Comparison of ENCODE assay signal across 24 cellular contexts in the genomic region with DNA sequence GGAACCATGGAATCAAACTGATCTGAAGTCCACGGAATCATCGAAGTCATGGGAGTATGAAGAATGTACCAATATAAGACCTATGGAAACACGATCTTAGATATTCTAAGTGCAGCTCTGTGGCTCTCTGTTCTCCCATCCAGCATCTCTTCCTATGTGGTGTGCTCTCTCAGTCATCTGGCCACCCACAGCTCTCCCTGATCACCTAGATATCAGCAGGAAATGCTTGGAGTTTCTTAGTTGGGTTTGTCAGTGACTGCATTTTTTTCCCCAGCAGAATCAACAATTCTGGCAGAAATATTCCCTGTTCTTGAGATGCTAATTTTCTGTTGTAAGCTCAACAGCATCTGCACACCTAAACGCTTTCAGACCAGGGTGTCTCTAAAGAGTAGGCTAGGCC.
DNase-seq lines count a peak whose midpoint lies in the region; ATAC-seq and TF ChIP-seq lines count a peak whose summit lies in the region.
"Had no signal": no experiment of that assay in that cellular context is flagged by ENCODE, and none has a peak within 500 bp of the region (broad histone marks: within the 10 kb centered on the region; RNA-seq: fewer than 3 reads in every experiment).

No MANE protein-coding gene starts in this region.

- H3K14ac ChIP-seq in trophoblast cell (ENCODE audit: low read length), result no peak overlapping the region

- H3K27ac Mint-ChIP-seq in GM23338, result no peak overlapping the region; the same call in 1 of the 2 replicates
- H3K27ac Mint-ChIP-seq: CD4-positive, alpha-beta memory T cell; HFFc6 had no signal

- peak overlapping the region; percentile 76; the same call in 1 of the 2 replicates for H2AFZ ChIP-seq in GM23338
- H2AFZ ChIP-seq in trophoblast cell (ENCODE audit: insufficient read depth, low read length, poor library complexity), result no peak overlapping the region

- H3K4me3 Mint-ChIP-seq in GM23338, result no peak overlapping the region
- H3K4me3 Mint-ChIP-seq: CD4-positive, alpha-beta memory T cell; HFFc6 had no signal

- H3K9me2 ChIP-seq in GM23338 (ENCODE audit: insufficient read depth), result peaks cover 6% of the 10 kb centered on the region; the same call in 1 of the 2 replicates

- H3K4me1 ChIP-seq in GM23338 (ENCODE audit: insufficient read depth), result peaks cover 17% of the 10 kb centered on the region
- no peaks in the 10 kb centered on the region for H3K4me1 ChIP-seq in trophoblast cell (ENCODE audit: control insufficient read depth in 1 of 2, insufficient read depth in 2 of 2, low read length in 2 of 2)
- H3K4me1 ChIP-seq: BLaER1 treated with 17β-estradiol and CSF1 and Interleukin-3, amounts not matched to agents 10 nM and 100 nM; HAP-1; Peyer's patch had no signal

- H3K36me3 Mint-ChIP-seq in GM23338 (ENCODE audit: low read depth), result no peaks in the 10 kb centered on the region
- H3K36me3 Mint-ChIP-seq: CD4-positive, alpha-beta memory T cell had no signal

- H3K4me1 Mint-ChIP-seq in GM23338, result peaks cover 25% of the 10 kb centered on the region
- H3K4me1 Mint-ChIP-seq: CD4-positive, alpha-beta memory T cell had no signal

- no peaks in the 10 kb centered on the region for H3K79me1 ChIP-seq in trophoblast cell (ENCODE audit: low read length)

- H3K27me3 ChIP-seq in GM23338 (ENCODE audit: insufficient read depth), result no peaks in the 10 kb centered on the region
- H3K27me3 ChIP-seq in trophoblast cell (ENCODE audit: insufficient read depth, low read length), result no peaks in the 10 kb centered on the region
- H3K27me3 ChIP-seq: BLaER1 treated with 17β-estradiol and CSF1 and Interleukin-3, amounts not matched to agents 10 nM and 100 nM; Peyer's patch had no signal

- no peak overlapping the region for H2BK5ac ChIP-seq in trophoblast cell (ENCODE audit: low read depth, low read length, poor library complexity)

- H3K27ac ChIP-seq in GM23338 (ENCODE audit: low read depth) (no peak overlapping the region), trophoblast cell (ENCODE audit: low read depth, low read length) (no peak overlapping the region)
- H3K27ac ChIP-seq: BLaER1 treated with 17β-estradiol and CSF1 and Interleukin-3, amounts not matched to agents 10 nM and 100 nM; KMS-11; Peyer's patch; SK-N-MC had no signal

- H3K4me3 ChIP-seq in GM23338, result no peak overlapping the region
- H3K4me3 ChIP-seq in fibroblast of pulmonary artery (replicated peaks; ENCODE audit: low read depth, low read length), result no peak overlapping the region
- H3K4me3 ChIP-seq in trophoblast cell (ENCODE audit: low read depth, low read length), result no peak overlapping the region
- H3K4me3 ChIP-seq: BLaER1 treated with 17β-estradiol and CSF1 and Interleukin-3, amounts not matched to agents 10 nM and 100 nM; HAP-1; Peyer's patch; SK-N-MC had no signal

- H2AK5ac ChIP-seq in trophoblast cell (ENCODE audit: low read length), result no peak overlapping the region

- no peak overlapping the region for H4K91ac ChIP-seq in trophoblast cell (ENCODE audit: low read depth, low read length)

- no peaks in the 10 kb centered on the region for H3F3A ChIP-seq in GM23338 (replicated peaks; ENCODE audit: low read depth)

- no peak overlapping the region for H2BK12ac ChIP-seq in trophoblast cell (ENCODE audit: low read length)

- DNase-seq in GM23338 (ENCODE audit: low spot score), result no peak
- peak; percentile 6 for DNase-seq in amniotic epithelial cell (ENCODE audit: low read depth)
- DNase-seq in fibroblast of pulmonary artery (ENCODE audit: low read depth), result peak; percentile 23
- DNase-seq in trophoblast cell, result peak; percentile 25 to 78
- no peak for DNase-seq in NCI-H524 treated with DMSO at 0.1 percent for 48 hours (lab: John Stamatoyannopoulos, UW)
- no peak for DNase-seq in stimulated activated CD4-positive, alpha-beta T cell treated with anti-CD3 and anti-CD28 coated beads, Interleukin-1b, Interleukin-23, amount 100 ng/mL, for 48 hours
- DNase-seq: AML-193; CD4-positive, alpha-beta memory T cell; COR-L47; DMS53; HFFc6; IMR-90; MM.1S; NCI-H1417; NCI-H1694; NCI-H2029 treated with DMSO at 0.1 percent for 48 hours; NCI-H69; Peyer's patch; SIG-M5 had no signal

- H3K27me3 Mint-ChIP-seq in GM23338 (ENCODE audit: insufficient read depth, low read depth, poor library complexity), result peaks cover 1% of the 10 kb centered on the region

- no peak overlapping the region for H3K9ac ChIP-seq in trophoblast cell (ENCODE audit: low read length)
- H3K9ac ChIP-seq: BLaER1 treated with 17β-estradiol and CSF1 and Interleukin-3, amounts not matched to agents 10 nM and 100 nM; KMS-11 had no signal

- H3K4me2 ChIP-seq in GM23338, result no peak overlapping the region
- H3K4me2 ChIP-seq in trophoblast cell (ENCODE audit: low read length), result no peak overlapping the region
- H3K4me2 ChIP-seq: BLaER1 treated with 17β-estradiol and CSF1 and Interleukin-3, amounts not matched to agents 10 nM and 100 nM; KMS-11 had no signal

- WGBS in trophoblast cell (ENCODE audit: extremely low coverage, insufficient coverage, insufficient read length), result no CpG with 5 or more reads among the region's 4 CpGs

- H3K36me3 ChIP-seq in GM23338 (ENCODE audit: insufficient read depth) (no peaks in the 10 kb centered on the region), trophoblast cell (ENCODE audit: control insufficient read depth in 1 of 2, insufficient read depth in 2 of 2, low read length in 2 of 2) (no peaks in the 10 kb centered on the region)
- H3K36me3 ChIP-seq: BLaER1 treated with 17β-estradiol and CSF1 and Interleukin-3, amounts not matched to agents 10 nM and 100 nM; HAP-1; Peyer's patch had no signal

- TF ChIP-seq CTCF in GM23338 (conservative IDR thresholded peaks at IDR 0.05; ENCODE audit: low read depth in 2 of 2) (no peak), fibroblast of pulmonary artery (IDR thresholded peaks at IDR 0.05; ENCODE audit: low read length, missing control alignments) (no peak)

- H3K23ac ChIP-seq in trophoblast cell (ENCODE audit: low read length), result no peak overlapping the region

- H4K8ac ChIP-seq in trophoblast cell (ENCODE audit: low read depth, low read length), result no peak overlapping the region

- H3K9me3 Mint-ChIP-seq in GM23338, result no peaks in the 10 kb centered on the region; the same call in 2 of the 3 replicates
- H3K9me3 Mint-ChIP-seq: HFFc6 had no signal

- H2BK120ac ChIP-seq in trophoblast cell (ENCODE audit: insufficient read depth, low read length, poor library complexity), result no peak overlapping the region

- H3K79me2 ChIP-seq in GM23338 (replicated peaks; ENCODE audit: insufficient read depth), result no peaks in the 10 kb centered on the region
- H3K79me2 ChIP-seq in trophoblast cell (ENCODE audit: control insufficient read depth, insufficient read depth, low read length, poor library complexity), result no peaks in the 10 kb centered on the region

- H3K4ac ChIP-seq in trophoblast cell (ENCODE audit: low read depth, low read length), result no peak overlapping the region

- no peak overlapping the region for H4K12ac ChIP-seq in trophoblast cell (ENCODE audit: low read depth, low read length)

- no peak for ATAC-seq in GM23338
- no peak for ATAC-seq in GM21619 (IDR thresholded peaks at IDR 0.05; ENCODE audit: unreplicated experiment)

- no peaks in the 10 kb centered on the region for H4K20me1 ChIP-seq in GM23338 (replicated peaks; ENCODE audit: insufficient read depth)
- H4K20me1 ChIP-seq: BLaER1 treated with 17β-estradiol and CSF1 and Interleukin-3, amounts not matched to agents 10 nM and 100 nM had no signal

- no peaks in the 10 kb centered on the region for H3K9me3 ChIP-seq in trophoblast cell (ENCODE audit: insufficient read depth, low read depth, low read length)
- H3K9me3 ChIP-seq: BLaER1 treated with 17β-estradiol and CSF1 and Interleukin-3, amounts not matched to agents 10 nM and 100 nM; HAP-1; Peyer's patch had no signal

- no peak overlapping the region for H3K18ac ChIP-seq in trophoblast cell (ENCODE audit: low read length)

TF ChIP-seq in GM23338, 12 proteins besides CTCF, POLR2A, EP300 and RAD21:
- TF ChIP-seq ZNF331 (CRISPR knock-in tag; IDR thresholded peaks at IDR 0.05; ENCODE audit: low read depth) (no peak), JUNB (IDR thresholded peaks at IDR 0.05; ENCODE audit: unreplicated experiment) (no peak)
- TF ChIP-seq, protein P1, sequence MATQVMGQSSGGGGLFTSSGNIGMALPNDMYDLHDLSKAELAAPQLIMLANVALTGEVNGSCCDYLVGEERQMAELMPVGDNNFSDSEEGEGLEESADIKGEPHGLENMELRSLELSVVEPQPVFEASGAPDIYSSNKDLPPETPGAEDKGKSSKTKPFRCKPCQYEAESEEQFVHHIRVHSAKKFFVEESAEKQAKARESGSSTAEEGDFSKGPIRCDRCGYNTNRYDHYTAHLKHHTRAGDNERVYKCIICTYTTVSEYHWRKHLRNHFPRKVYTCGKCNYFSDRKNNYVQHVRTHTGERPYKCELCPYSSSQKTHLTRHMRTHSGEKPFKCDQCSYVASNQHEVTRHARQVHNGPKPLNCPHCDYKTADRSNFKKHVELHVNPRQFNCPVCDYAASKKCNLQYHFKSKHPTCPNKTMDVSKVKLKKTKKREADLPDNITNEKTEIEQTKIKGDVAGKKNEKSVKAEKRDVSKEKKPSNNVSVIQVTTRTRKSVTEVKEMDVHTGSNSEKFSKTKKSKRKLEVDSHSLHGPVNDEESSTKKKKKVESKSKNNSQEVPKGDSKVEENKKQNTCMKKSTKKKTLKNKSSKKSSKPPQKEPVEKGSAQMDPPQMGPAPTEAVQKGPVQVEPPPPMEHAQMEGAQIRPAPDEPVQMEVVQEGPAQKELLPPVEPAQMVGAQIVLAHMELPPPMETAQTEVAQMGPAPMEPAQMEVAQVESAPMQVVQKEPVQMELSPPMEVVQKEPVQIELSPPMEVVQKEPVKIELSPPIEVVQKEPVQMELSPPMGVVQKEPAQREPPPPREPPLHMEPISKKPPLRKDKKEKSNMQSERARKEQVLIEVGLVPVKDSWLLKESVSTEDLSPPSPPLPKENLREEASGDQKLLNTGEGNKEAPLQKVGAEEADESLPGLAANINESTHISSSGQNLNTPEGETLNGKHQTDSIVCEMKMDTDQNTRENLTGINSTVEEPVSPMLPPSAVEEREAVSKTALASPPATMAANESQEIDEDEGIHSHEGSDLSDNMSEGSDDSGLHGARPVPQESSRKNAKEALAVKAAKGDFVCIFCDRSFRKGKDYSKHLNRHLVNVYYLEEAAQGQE (IDR thresholded peaks at IDR 0.05; ENCODE audit: unreplicated experiment), result no peak

Comparison
In these comparisons a context has a peak if more than half of its experiments do, and no peak if none do; other contexts are left out.
1. DNase-seq: peak in amniotic epithelial cell (single experiment), fibroblast of pulmonary artery (single experiment) and trophoblast cell (2 of 2); none in GM23338 (single experiment), NCI-H524 treated with DMSO at 0.1 percent for 48 hours (single experiment) and stimulated activated CD4-positive, alpha-beta T cell treated with anti-CD3 and anti-CD28 coated beads, Interleukin-1b, Interleukin-23, amount 100 ng/mL, for 48 hours (single experiment).